8 cellular contexts compared by ENCODE assay signal in the genomic region with DNA sequence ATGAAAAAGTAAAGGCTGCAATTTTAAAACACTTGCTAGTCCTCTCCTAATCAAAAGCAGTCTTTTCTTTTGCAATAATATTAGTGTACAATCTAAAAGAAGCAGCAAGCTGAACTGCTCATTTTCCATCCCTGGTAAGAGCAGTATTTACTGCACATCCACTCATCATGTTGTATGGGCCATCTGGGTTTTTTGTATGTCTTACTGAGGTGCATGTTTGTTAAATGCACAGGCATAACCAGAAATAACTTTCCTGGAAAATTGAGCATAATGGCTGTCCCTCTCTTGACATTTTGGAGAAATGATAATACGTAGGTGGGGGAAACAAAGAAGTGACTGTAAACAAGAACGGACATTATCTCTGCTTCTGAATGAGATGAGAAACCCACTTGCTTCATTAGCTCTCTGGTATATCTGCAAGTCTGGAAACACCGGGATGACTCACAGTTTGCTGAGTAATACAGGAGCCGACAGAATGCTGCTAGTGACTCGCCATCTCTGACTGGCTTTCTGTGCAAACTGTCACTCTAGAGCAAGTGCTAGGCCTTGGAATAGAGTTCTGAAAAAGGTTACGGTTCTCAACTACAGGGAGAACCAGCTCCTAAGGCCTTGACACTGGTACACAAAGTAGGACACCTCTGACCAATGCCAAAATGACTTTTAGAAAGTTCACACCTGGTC.
DNase-seq lines count a peak whose midpoint lies in the region; ATAC-seq, FAIRE-seq and TF ChIP-seq lines count a peak whose summit lies in the region.

No MANE protein-coding gene starts in this region.

- H3K27ac ChIP-seq in astrocyte (ENCODE audit: low read depth, low read length), result peak overlapping the region; percentile 48
- no peak overlapping the region for H3K27ac ChIP-seq in endodermal cell (ENCODE audit: low read depth, low read length)

- peak; percentile 54 for ATAC-seq in GM21576 (IDR thresholded peaks at IDR 0.05; ENCODE audit: unreplicated experiment)
- no peak for ATAC-seq in sciatic nerve

- peak; percentile 66 for DNase-seq in COLO829 (ENCODE audit: low spot score)
- peak; percentile 12 for DNase-seq in NCI-H446 treated with DMSO at 0.1 percent for 48 hours (lab: John Stamatoyannopoulos, UW)
- DNase-seq in astrocyte (ENCODE audit: low read depth), result peak; percentile 75
- DNase-seq in stimulated activated CD4-positive, alpha-beta T cell treated with anti-CD3 and anti-CD28 coated beads, Interleukin-12 subunit alpha, Interleukin-12 subunit beta, amount 100 ng/mL, for 4 hours, result peak; percentile 29
- no peak for DNase-seq in sciatic nerve (ENCODE audit: low spot score)
- no peak for DNase-seq in cortex of kidney (lab: John Stamatoyannopoulos, UW)
- no peak for DNase-seq in endodermal cell

- peaks cover 11% of the 10 kb centered on the region for H3K4me1 ChIP-seq in astrocyte (ENCODE audit: insufficient read depth, low read length)
- H3K4me1 ChIP-seq in endodermal cell (ENCODE audit: control insufficient read depth, insufficient read depth, low read length), result no peaks in the 10 kb centered on the region

- intact Hi-C loops in sciatic nerve (cut with DNase I), result loop anchor here (10.0 kb wide), 1 partner anchor 118 kb away; the partner anchor contains the start of gene MAMLD1

- WGBS in endodermal cell (ENCODE audit: insufficient coverage in 1 of 2, insufficient read length in 1 of 2), 2 experiments, result 75 to 81% methylated on average over 4 to 6 of the region's 6 CpGs

- no peaks in the 10 kb centered on the region for H3K79me2 ChIP-seq in astrocyte (ENCODE audit: insufficient read depth, low read length)

- H3K9me3 ChIP-seq in astrocyte (ENCODE audit: insufficient read depth, low read depth, low read length), result no peaks in the 10 kb centered on the region
- no peaks in the 10 kb centered on the region for H3K9me3 ChIP-seq in endodermal cell (ENCODE audit: control insufficient read depth, low read length)

- H3K27me3 Mint-ChIP-seq in astrocyte (ENCODE audit: low read depth, unreplicated experiment) (no peaks in the 10 kb centered on the region), endodermal cell (ENCODE audit: insufficient read depth) (no peaks in the 10 kb centered on the region)

- no peak overlapping the region for H2AFZ ChIP-seq in astrocyte (ENCODE audit: low read depth, low read length)

- H3K27ac Mint-ChIP-seq in astrocyte (ENCODE audit: unreplicated experiment) (peak overlapping the region; percentile 74), endodermal cell (no peak overlapping the region)

- H3K9me3 Mint-ChIP-seq in astrocyte (ENCODE audit: unreplicated experiment) (no peaks in the 10 kb centered on the region), endodermal cell (peaks cover 44% of the 10 kb centered on the region)

- H3K4me3 ChIP-seq in astrocyte (ENCODE audit: insufficient read depth, low read depth, low read length), result no peak overlapping the region
- no peak overlapping the region for H3K4me3 ChIP-seq in endodermal cell (ENCODE audit: low read length)

- H3K27me3 ChIP-seq in astrocyte (ENCODE audit: insufficient read depth, low read length), result no peaks in the 10 kb centered on the region
- no peaks in the 10 kb centered on the region for H3K27me3 ChIP-seq in endodermal cell (ENCODE audit: control insufficient read depth, insufficient read depth, low read length, poor library complexity, severe bottlenecking)

- peak overlapping the region; percentile 20 for H3K4me3 Mint-ChIP-seq in astrocyte (ENCODE audit: unreplicated experiment)
- no peak overlapping the region for H3K4me3 Mint-ChIP-seq in endodermal cell

- H3K4me2 ChIP-seq in astrocyte (ENCODE audit: low read length), result peak overlapping the region; percentile 42

- H3K36me3 Mint-ChIP-seq in astrocyte (ENCODE audit: low read depth, unreplicated experiment) (no peaks in the 10 kb centered on the region), endodermal cell (ENCODE audit: low read depth) (no peaks in the 10 kb centered on the region)

- H3K9ac ChIP-seq in astrocyte (ENCODE audit: low read length) (no peak overlapping the region), endodermal cell (ENCODE audit: extremely low read depth, low read length, poor library complexity, severe bottlenecking) (no peak overlapping the region)

- TF ChIP-seq CTCF in astrocyte (IDR thresholded peaks at IDR 0.05; ENCODE audit: insufficient read depth, low read depth, low read length) (no peak), endodermal cell (conservative IDR thresholded peaks at IDR 0.05) (no peak)

- H3K4me1 Mint-ChIP-seq in astrocyte (ENCODE audit: low read depth, unreplicated experiment), result peaks cover 15% of the 10 kb centered on the region
- peaks cover 3% of the 10 kb centered on the region for H3K4me1 Mint-ChIP-seq in endodermal cell

- H3K36me3 ChIP-seq in astrocyte (ENCODE audit: insufficient read depth, low read length) (no peaks in the 10 kb centered on the region), endodermal cell (ENCODE audit: control insufficient read depth, insufficient read depth, low read length) (no peaks in the 10 kb centered on the region)

- H4K20me1 ChIP-seq in astrocyte (ENCODE audit: insufficient read depth, low read length), result no peaks in the 10 kb centered on the region

- FAIRE-seq in astrocyte (lab: Jason Lieb, UNC), result peak; percentile 99

Comparison
In these comparisons a context has a peak if more than half of its experiments do, and no peak if none do; other contexts are left out.
1. DNase-seq: peak in COLO829 (single experiment), NCI-H446 treated with DMSO at 0.1 percent for 48 hours (single experiment), astrocyte (single experiment) and stimulated activated CD4-positive, alpha-beta T cell treated with anti-CD3 and anti-CD28 coated beads, Interleukin-12 subunit alpha, Interleukin-12 subunit beta, amount 100 ng/mL, for 4 hours (single experiment); none in sciatic nerve (single experiment), cortex of kidney (single experiment) and endodermal cell (single experiment).